ENCODE assay signal across 1 cellular context in genomic region chr1:12657060-12657866, GRCh38.
TF ChIP-seq lines count a peak whose summit lies in the region.

No MANE protein-coding gene starts in this region.

TF ChIP-seq in K562, 482 proteins besides CTCF, POLR2A, EP300 and RAD21 (continued from another document and continues in another):
- TF ChIP-seq ARID4B (CRISPR knock-in tag; IDR thresholded peaks at IDR 0.05): peak; percentile 51; the same call in 1 of the 2 replicates
- TF ChIP-seq ZSCAN32 (CRISPR knock-in tag; IDR thresholded peaks at IDR 0.05): no peak
- 0 out of 2 replicates have a peak, but pooled peaks have one; percentile 17 for TF ChIP-seq ZEB2 (IDR thresholded peaks at IDR 0.05)
- no peak for TF ChIP-seq ZFPM2 (CRISPR knock-in tag; IDR thresholded peaks at IDR 0.05)
- no peak for TF ChIP-seq RUNX1 (IDR thresholded peaks at IDR 0.05; ENCODE audit: low read depth)
- no peak for TF ChIP-seq ZNF395 (CRISPR knock-in tag; IDR thresholded peaks at IDR 0.05)
- no peak for TF ChIP-seq CREB3L1 (IDR thresholded peaks at IDR 0.05; ENCODE audit: borderline replicate concordance, low read depth)
- no peak for TF ChIP-seq RBM14 (IDR thresholded peaks at IDR 0.05; ENCODE audit: borderline replicate concordance, insufficient read depth, low read depth, low read length)
- TF ChIP-seq MNT (conservative IDR thresholded peaks at IDR 0.05): peak; percentile 98 to 99
- no peak for TF ChIP-seq RBM25 (IDR thresholded peaks at IDR 0.05; ENCODE audit: low read depth, low read length, severe bottlenecking)
- TF ChIP-seq MXD1 (CRISPR knock-in tag; IDR thresholded peaks at IDR 0.05; ENCODE audit: borderline replicate concordance, poor library complexity, severe bottlenecking): no peak
- no peak for TF ChIP-seq TCFL5 (CRISPR knock-in tag; conservative IDR thresholded peaks at IDR 0.05)
- no peak for TF ChIP-seq ARHGAP35 (IDR thresholded peaks at IDR 0.05; ENCODE audit: partially characterized antibody)
- TF ChIP-seq SMAD3 (CRISPR knock-in tag; conservative IDR thresholded peaks at IDR 0.05): no peak
- no peak for TF ChIP-seq ZBTB49 (CRISPR knock-in tag; IDR thresholded peaks at IDR 0.05; ENCODE audit: borderline replicate concordance)
- TF ChIP-seq SRSF1 (IDR thresholded peaks at IDR 0.05; ENCODE audit: low read depth, low read length): no peak
- peak; percentile 13; the same call in 1 of the 2 replicates for TF ChIP-seq SIN3B (IDR thresholded peaks at IDR 0.05; ENCODE audit: low read depth)
- no peak for TF ChIP-seq BDP1 (IDR thresholded peaks at IDR 0.05; ENCODE audit: insufficient read depth, insufficient read length)
- no peak for TF ChIP-seq PBX2 (CRISPR knock-in tag; IDR thresholded peaks at IDR 0.05; ENCODE audit: low read depth)
- TF ChIP-seq PBX2 (tag; conservative IDR thresholded peaks at IDR 0.05; ENCODE audit: low read depth): peak; percentile 60
- TF ChIP-seq E2F3 (CRISPR knock-in tag; IDR thresholded peaks at IDR 0.05): no peak
- no peak for TF ChIP-seq SAFB2 (IDR thresholded peaks at IDR 0.05; ENCODE audit: borderline replicate concordance, low read depth, low read length, severe bottlenecking)
- no peak for TF ChIP-seq STAG1 (CRISPR knock-in tag; IDR thresholded peaks at IDR 0.05; ENCODE audit: borderline replicate concordance)
- no peak for TF ChIP-seq EWSR1 (IDR thresholded peaks at IDR 0.05; ENCODE audit: borderline replicate concordance, low read depth, partially characterized antibody)
- TF ChIP-seq FIP1L1 (IDR thresholded peaks at IDR 0.05; ENCODE audit: low read depth, low read length, poor library complexity, severe bottlenecking): no peak
- TF ChIP-seq ZNF407 (IDR thresholded peaks at IDR 0.05; ENCODE audit: low read depth): no peak; the same call in 1 of the 2 replicates
- no peak for TF ChIP-seq ZFX (CRISPR knock-in tag; IDR thresholded peaks at IDR 0.05)
- no peak for TF ChIP-seq BCL6 (CRISPR knock-in tag; IDR thresholded peaks at IDR 0.05)
- no peak; the same call in 1 of the 2 replicates for TF ChIP-seq CHCHD3 (CRISPR knock-in tag; IDR thresholded peaks at IDR 0.05)
